Comparison of ENCODE assay signal across 28 cellular contexts in the genomic region with DNA sequence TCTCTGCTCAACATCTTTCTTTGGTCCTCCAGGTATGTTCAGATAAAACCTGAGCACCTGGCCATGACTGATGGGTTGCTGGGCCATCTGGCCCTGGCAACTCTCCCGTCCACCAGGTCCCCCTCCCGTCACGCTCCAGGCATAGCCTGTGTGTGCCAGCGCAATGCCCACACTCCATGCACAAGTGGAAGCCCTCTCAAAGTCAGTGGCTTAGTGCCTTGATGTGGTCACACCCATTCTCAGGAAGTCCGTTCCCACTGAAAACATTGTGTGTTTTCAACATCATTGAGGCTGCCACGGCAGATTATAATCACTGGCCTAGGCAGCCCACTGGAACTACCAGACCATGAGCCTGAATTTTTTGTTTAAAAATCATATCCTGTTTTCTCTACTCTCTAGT.
DNase-seq lines count a peak whose midpoint lies in the region; ATAC-seq and TF ChIP-seq lines count a peak whose summit lies in the region.
"Had no signal": no experiment of that assay in that cellular context is flagged by ENCODE, and none has a peak within 500 bp of the region (broad histone marks: within the 10 kb centered on the region; RNA-seq: fewer than 3 reads in every experiment).

No MANE protein-coding gene starts in this region.

- no peaks in the 10 kb centered on the region for H3K4me1 Mint-ChIP-seq in activated CD8-positive, alpha-beta memory T cell treated with anti-CD3 and anti-CD28 coated beads, Interleukin-2, amount 10 ng/mL, durations not matched to agents 7 days and 5 days
- peaks cover 46% of the 10 kb centered on the region for H3K4me1 Mint-ChIP-seq in nephron
- H3K4me1 Mint-ChIP-seq: activated B cell treated with CpG ODN at 0.5 μM for 24 hours; activated naive CD8-positive, alpha-beta T cell treated with anti-CD3 and anti-CD28 coated beads, Interleukin-2, amount 50 U/mL, for 24 hours had no signal

- no peak overlapping the region for H3K4me3 Mint-ChIP-seq in activated CD8-positive, alpha-beta memory T cell treated with anti-CD3 and anti-CD28 coated beads, Interleukin-2, amount 10 ng/mL, durations not matched to agents 7 days and 5 days
- no peak overlapping the region for H3K4me3 Mint-ChIP-seq in nephron
- H3K4me3 Mint-ChIP-seq: activated B cell treated with CpG ODN at 0.5 μM for 24 hours; activated naive CD8-positive, alpha-beta T cell treated with anti-CD3 and anti-CD28 coated beads, Interleukin-2, amount 50 U/mL, for 24 hours; CD8-positive, alpha-beta T cell; nephron progenitor cell; stimulated activated effector memory CD8-positive, alpha-beta T cell treated with anti-CD3 and anti-CD28 coated beads, Interleukin-12 subunit alpha, Interleukin-12 subunit beta, amount 100 ng/mL, for 72 hours had no signal

- ATAC-seq in activated CD8-positive, alpha-beta memory T cell treated with anti-CD3 and anti-CD28 coated beads, Interleukin-2, amount 10 ng/mL, durations not matched to agents 7 days and 5 days: no peak
- no peak for ATAC-seq in GM21717 (IDR thresholded peaks at IDR 0.05; ENCODE audit: unreplicated experiment)
- ATAC-seq: A549; activated naive CD8-positive, alpha-beta T cell treated with anti-CD3 and anti-CD28 coated beads, Interleukin-2, amount 50 U/mL, for 24 hours; CD8-positive, alpha-beta T cell; GM12878; pancreas; stimulated activated effector memory CD8-positive, alpha-beta T cell treated with anti-CD3 and anti-CD28 coated beads, Interleukin-12 subunit alpha, Interleukin-12 subunit beta, amount 100 ng/mL, for 72 hours had no signal

- CTCF ChIA-PET in activated CD8-positive, alpha-beta memory T cell treated with anti-CD3 and anti-CD28 coated beads, Interleukin-2, amount 10 ng/mL, durations not matched to agents 7 days and 5 days (lab: Charles Lee): no interaction called here

- peaks cover 17% of the 10 kb centered on the region for H3K27me3 Mint-ChIP-seq in activated CD8-positive, alpha-beta memory T cell treated with anti-CD3 and anti-CD28 coated beads, Interleukin-2, amount 10 ng/mL, durations not matched to agents 7 days and 5 days
- peaks cover 4% of the 10 kb centered on the region for H3K27me3 Mint-ChIP-seq in nephron (ENCODE audit: low read depth)
- H3K27me3 Mint-ChIP-seq: activated B cell treated with CpG ODN at 0.5 μM for 24 hours had no signal

- no peak for TF ChIP-seq CTCF in nephron (IDR thresholded peaks at IDR 0.05; ENCODE audit: unreplicated experiment in 3 of 3)

- H3K36me3 Mint-ChIP-seq in activated CD8-positive, alpha-beta memory T cell treated with anti-CD3 and anti-CD28 coated beads, Interleukin-2, amount 10 ng/mL, durations not matched to agents 7 days and 5 days: no peaks in the 10 kb centered on the region
- peaks cover 13% of the 10 kb centered on the region for H3K36me3 Mint-ChIP-seq in nephron (ENCODE audit: low read depth)
- H3K36me3 Mint-ChIP-seq: CD8-positive, alpha-beta T cell; stimulated activated effector memory CD8-positive, alpha-beta T cell treated with anti-CD3 and anti-CD28 coated beads, Interleukin-12 subunit alpha, Interleukin-12 subunit beta, amount 100 ng/mL, for 72 hours had no signal

- H3K9me3 Mint-ChIP-seq in activated CD8-positive, alpha-beta memory T cell treated with anti-CD3 and anti-CD28 coated beads, Interleukin-2, amount 10 ng/mL, durations not matched to agents 7 days and 5 days (ENCODE audit: low read depth): no peaks in the 10 kb centered on the region
- no peaks in the 10 kb centered on the region for H3K9me3 Mint-ChIP-seq in nephron
- H3K9me3 Mint-ChIP-seq: activated B cell treated with CpG ODN at 0.5 μM for 24 hours; activated naive CD8-positive, alpha-beta T cell treated with anti-CD3 and anti-CD28 coated beads, Interleukin-2, amount 50 U/mL, for 24 hours; CD8-positive, alpha-beta T cell; nephron progenitor cell; stimulated activated effector memory CD8-positive, alpha-beta T cell treated with anti-CD3 and anti-CD28 coated beads, Interleukin-12 subunit alpha, Interleukin-12 subunit beta, amount 100 ng/mL, for 72 hours had no signal

- DNase-seq in activated CD8-positive, alpha-beta memory T cell treated with anti-CD3 and anti-CD28 coated beads, Interleukin-2, amount 10 ng/mL, durations not matched to agents 7 days and 5 days: peak; percentile 19
- no peak for DNase-seq in activated CD8-positive, alpha-beta memory T cell treated with anti-CD3 and anti-CD28 coated beads, Interleukin-2, amount 50 U/mL, for 4 hours
- DNase-seq in dermis blood vessel endothelial cell (peak; percentile 17), DMS153 (lab: John Stamatoyannopoulos, UW) (no peak), HCEC 1CT (no peak), NAMALWA (ENCODE audit: low spot score) (no peak)
- DNase-seq: activated B cell treated with CpG ODN at 0.5 μM for 24 hours; activated naive CD4-positive, alpha-beta T cell; activated naive CD8-positive, alpha-beta T cell treated with anti-CD3 and anti-CD28 coated beads, Interleukin-2, amount 50 U/mL, for 24 hours; AML-193; DMS 273 treated with DMSO at 0.1 percent for 48 hours; foreskin fibroblast; NCI-H1092; NCI-H1694 treated with DMSO at 0.1 percent for 48 hours; NCI-H446 treated with DMSO at 0.1 percent for 48 hours; NCI-H774; nephron progenitor cell; pancreas; SJCRH30; stimulated activated CD4-positive, alpha-beta T cell treated with anti-CD3 and anti-CD28 coated beads, Interleukin-15, amount 100 ng/mL, for 24 hours; stimulated activated CD4-positive, alpha-beta T cell treated with anti-CD3 and anti-CD28 coated beads, Interleukin-4, amount 100 ng/mL, for 4 hours; trophoblast cell had no signal

- no peak overlapping the region for H3K27ac Mint-ChIP-seq in activated CD8-positive, alpha-beta memory T cell treated with anti-CD3 and anti-CD28 coated beads, Interleukin-2, amount 10 ng/mL, durations not matched to agents 7 days and 5 days
- H3K27ac Mint-ChIP-seq in nephron: peak overlapping the region; percentile 17 to 76 (median 44)
- H3K27ac Mint-ChIP-seq: activated B cell treated with CpG ODN at 0.5 μM for 24 hours; activated naive CD8-positive, alpha-beta T cell treated with anti-CD3 and anti-CD28 coated beads, Interleukin-2, amount 50 U/mL, for 24 hours; CD8-positive, alpha-beta T cell; nephron progenitor cell; stimulated activated effector memory CD8-positive, alpha-beta T cell treated with anti-CD3 and anti-CD28 coated beads, Interleukin-12 subunit alpha, Interleukin-12 subunit beta, amount 100 ng/mL, for 72 hours had no signal

Comparison
In these comparisons a context has a peak if more than half of its experiments do, and no peak if none do; other contexts are left out.
1. DNase-seq: peak in activated CD8-positive, alpha-beta memory T cell treated with anti-CD3 and anti-CD28 coated beads, Interleukin-2, amount 10 ng/mL, durations not matched to agents 7 days and 5 days (single experiment) and dermis blood vessel endothelial cell (single experiment); none in activated CD8-positive, alpha-beta memory T cell treated with anti-CD3 and anti-CD28 coated beads, Interleukin-2, amount 50 U/mL, for 4 hours (single experiment), DMS153 (single experiment), HCEC 1CT (single experiment) and NAMALWA (single experiment).